8 cellular contexts compared by ENCODE assay signal in the genomic region with DNA sequence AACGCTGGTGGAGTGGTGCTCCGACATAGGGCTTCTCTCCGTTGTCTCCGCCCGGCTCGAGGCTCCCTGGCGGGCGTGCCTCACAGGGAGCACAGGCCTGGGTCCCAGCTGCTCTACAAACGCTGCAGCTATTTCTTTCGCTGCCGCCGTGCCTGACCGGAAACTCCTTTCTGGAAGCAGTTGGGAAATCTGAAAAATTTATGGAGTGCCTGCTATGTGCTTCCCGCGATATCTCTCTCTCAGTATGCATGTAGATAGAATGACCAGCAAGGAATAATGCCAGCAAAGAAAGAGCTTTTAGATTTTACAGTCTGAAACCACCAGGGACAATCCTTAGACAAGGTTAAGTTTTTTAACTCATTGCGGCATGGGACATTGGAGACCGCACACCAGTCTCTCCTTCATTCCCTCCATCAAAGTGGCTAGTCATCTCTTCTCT. TPM values are rescaled to one million over a fixed set of nuclear protein-coding genes. Genes with fewer than 3 reads are reported as not detected.
DNase-seq lines count a peak whose midpoint lies in the region; ATAC-seq and TF ChIP-seq lines count a peak whose summit lies in the region.

No MANE protein-coding gene starts in this region.

- H3K4me1 ChIP-seq in adrenal gland (replicated peaks in 1 of 2) (peaks cover 10 to 42% of the 10 kb centered on the region in 2 donors), left lung (peaks cover 13 to 35% of the 10 kb centered on the region in 2 donors), thyroid gland (peaks cover 16 to 20% of the 10 kb centered on the region in 2 donors)

- H3K36me3 Mint-ChIP-seq in Calu3 (ENCODE audit: insufficient read depth, unreplicated experiment) = peaks cover 37% of the 10 kb centered on the region

- H3K27ac Mint-ChIP-seq in Calu3 (ENCODE audit: unreplicated experiment) = no peak overlapping the region

- WGBS in adrenal gland, 4 donors = 2 to 4% (median 3%) methylated on average over 4 to 17 of the region's 17 CpGs
- 5 to 13% methylated on average over 10 to 17 of the region's 17 CpGs for WGBS in thyroid gland, 2 donors

- intact Hi-C loops in Calu3 (cut with micrococcal nuclease; ENCODE audit: unreplicated experiment) (loop anchor here (5.0 kb wide), 1 partner anchor 849 kb away; a partner anchor contains a TSS), adrenal gland (cut with DNase I) (no loop called here), left lung (cut with DNase I) (no loop called here), thyroid gland (cut with DNase I) (loop anchor here (5.0 kb wide), 1 partner anchor 854 kb away; no protein-coding TSS in a partner anchor)

- TF ChIP-seq POLR2A in adrenal gland (IDR thresholded peaks at IDR 0.05) = peak in 1 of 2 donors; percentile 86
- TF ChIP-seq POLR2A in thyroid gland (IDR thresholded peaks at IDR 0.05) = peak in 1 of 2 donors; percentile 94

- ATAC-seq in HG02642 (IDR thresholded peaks at IDR 0.05; ENCODE audit: poor library complexity, unreplicated experiment) = peak; percentile 1
- no peak for ATAC-seq in left lung

- H3K27ac ChIP-seq in adrenal gland (peak overlapping the region; percentile 66 to 95 (median 82)), left lung (peak overlapping the region; percentile 89 to 91), thyroid gland (peak overlapping the region; percentile 67 to 79 (median 77))

- H3K9me3 Mint-ChIP-seq in Calu3 (ENCODE audit: low read depth, unreplicated experiment) = no peaks in the 10 kb centered on the region

- TF ChIP-seq CTCF in Calu3 (IDR thresholded peaks at IDR 0.05; ENCODE audit: unreplicated experiment) (no peak), adrenal gland (IDR thresholded peaks at IDR 0.05) (peak in 1 of 6 experiments; percentile 32), left lung (IDR thresholded peaks at IDR 0.05) (no peak), thyroid gland (IDR thresholded peaks at IDR 0.05) (no peak)

- BruUV-seq in Calu3 (replicated peaks; lab: Mats Ljungman, UMichigan) = no TSS peak

- H3K27me3 ChIP-seq in adrenal gland = no peaks in the 10 kb centered on the region
- H3K27me3 ChIP-seq in left lung = no peaks in the 10 kb centered on the region
- H3K27me3 ChIP-seq in thyroid gland = no peaks in the 10 kb centered on the region

- H3K9me3 ChIP-seq in adrenal gland (replicated peaks in 1 of 3) = no peaks in the 10 kb centered on the region
- no peaks in the 10 kb centered on the region for H3K9me3 ChIP-seq in left lung
- no peaks in the 10 kb centered on the region for H3K9me3 ChIP-seq in thyroid gland

- H3K4me3 ChIP-seq in adrenal gland (peak overlapping the region in 3 of 4 donors; percentile 10 to 66 (median 63)), left lung (peak overlapping the region; percentile 45 to 55), thyroid gland (replicated peaks in 1 of 3) (peak overlapping the region; percentile 42 to 50 (median 43))

- CTCF ChIA-PET in Calu3 (lab: Charles Lee) = interaction anchor here (0.6 to 1.6 kb wide), 2 partner anchors 9 to 1223 kb away, joined by 7 read pairs; no protein-coding TSS in a partner anchor

- H3K36me3 ChIP-seq in adrenal gland (replicated peaks in 1 of 2) (peaks cover 0 to 10% of the 10 kb centered on the region in 2 donors), left lung (peaks cover 0 to 8% of the 10 kb centered on the region in 2 donors), thyroid gland (peaks cover 0 to 4% of the 10 kb centered on the region in 2 donors)

- DNase-seq in Calu3 (no peak), adrenal gland (no peak), left lung (no peak), thyroid gland (no peak), NCI-H146 (lab: John Stamatoyannopoulos, UW) (no peak), LoVo (ENCODE audit: low spot score) (no peak), HT-29 (ENCODE audit: low spot score) (no peak)

- H3K27me3 Mint-ChIP-seq in Calu3 (ENCODE audit: unreplicated experiment) = peaks cover 14% of the 10 kb centered on the region

- peak overlapping the region; percentile 84 for H3K4me3 Mint-ChIP-seq in Calu3 (ENCODE audit: low read depth, unreplicated experiment)

- H3K4me1 Mint-ChIP-seq in Calu3 (ENCODE audit: low read depth, unreplicated experiment) = peaks cover 30% of the 10 kb centered on the region

RNA-seq across cellular contexts. Expression of a gene that starts 0.8 kb away (rescaled TPM):
- total RNA-seq in Calu3 (2022) (34.4 and 40.3 TPM in 2 replicates), adrenal gland (10 to 100 TPM; 10.3 to 78.0 (median 22.2) TPM), left lung (10 to 100 TPM; 20.6 to 22.7 TPM), thyroid gland (10 to 100 TPM; 34.4 to 74.8 (median 63.9) TPM)
- 10 to 100 TPM; 14.5 to 42.2 (median 38.1) TPM for polyA plus RNA-seq in adrenal gland
- 8.8 and 13.5 TPM in 2 replicates for total RNA-seq in HT-29 (2014; rRNA removed; shearing (Covaris generic))

Comparison
In these comparisons a context has a peak if more than half of its experiments do, and no peak if none do; other contexts are left out.
1. intact Hi-C loops: an anchor here in Calu3 (5.0 kb wide) and thyroid gland (5.0 kb wide); none called in adrenal gland and left lung.